22 cellular contexts compared by ENCODE assay signal in genomic region chr12:7212678-7213077, GRCh38. TPM values are rescaled to one million over a fixed set of nuclear protein-coding genes. Genes with fewer than 3 reads are reported as not detected.
DNase-seq lines count a peak whose midpoint lies in the region; ATAC-seq, FAIRE-seq and TF ChIP-seq lines count a peak whose summit lies in the region.
"Had no signal": no experiment of that assay in that cellular context is flagged by ENCODE, and none has a peak within 500 bp of the region (broad histone marks: within the 10 kb centered on the region; RNA-seq: fewer than 3 reads in every experiment).

No MANE protein-coding gene starts in this region.

- no peak overlapping the region for H2BK15ac ChIP-seq in H1 (ENCODE audit: low read length)

- H3K9me3 ChIP-seq in BLaER1 = peaks cover 31% of the 10 kb centered on the region
- H3K9me3 ChIP-seq in H1 (ENCODE audit: insufficient read depth in 2 of 2, low read depth in 1 of 2, low read length in 1 of 2) = peaks cover 23 to 25% of the 10 kb centered on the region in 2 experiments
- peaks cover 0 to 9% (median 2%) of the 10 kb centered on the region in 4 donors for H3K9me3 ChIP-seq in esophagus muscularis mucosa
- H3K9me3 ChIP-seq in upper lobe of right lung = no peaks in the 10 kb centered on the region
- H3K9me3 ChIP-seq in spleen = peaks cover 0 to 24% (median 9%) of the 10 kb centered on the region in 8 donors
- H3K9me3 ChIP-seq: BE2C had no signal

- H2BK5ac ChIP-seq in H1 (ENCODE audit: low read depth, low read length) = no peak overlapping the region

- no peak overlapping the region for H4K5ac ChIP-seq in H1 (ENCODE audit: insufficient read length, low read depth, low read length)

- H3K23ac ChIP-seq in H1 (ENCODE audit: insufficient read length) = no peak overlapping the region

- H4K20me1 ChIP-seq in BLaER1 (no peaks in the 10 kb centered on the region), H1 (replicated peaks in 1 of 2; ENCODE audit: control insufficient read depth in 1 of 2, insufficient read depth in 2 of 2, low read length in 2 of 2) (no peaks in the 10 kb centered on the region)
- H4K20me1 ChIP-seq: BLaER1 treated with 17β-estradiol and CSF1 and Interleukin-3, amounts not matched to agents 10 nM and 100 nM had no signal

- H2BK12ac ChIP-seq in H1 (ENCODE audit: low read depth, low read length) = no peak overlapping the region

- H4K91ac ChIP-seq in H1 (replicated peaks; ENCODE audit: insufficient read length, low read length) = no peak overlapping the region

- no peaks in the 10 kb centered on the region for H3K4me1 ChIP-seq in BLaER1
- H3K4me1 ChIP-seq in H1 (replicated peaks in 1 of 4; ENCODE audit: control insufficient read depth in 3 of 4, insufficient read depth in 4 of 4, low read length in 3 of 4) = no peaks in the 10 kb centered on the region
- H3K4me1 ChIP-seq in esophagus muscularis mucosa = no peaks in the 10 kb centered on the region
- H3K4me1 ChIP-seq in upper lobe of right lung = no peaks in the 10 kb centered on the region
- H3K4me1 ChIP-seq in spleen = no peaks in the 10 kb centered on the region
- H3K4me1 ChIP-seq: A549; BE2C; BLaER1 treated with 17β-estradiol and CSF1 and Interleukin-3, amounts not matched to agents 10 nM and 100 nM; Caco-2 had no signal

- no peak overlapping the region for H2AK5ac ChIP-seq in H1 (ENCODE audit: low read depth, low read length)

- H3K36me3 ChIP-seq in BLaER1 (peaks cover 53% of the 10 kb centered on the region), H1 (ENCODE audit: control insufficient read depth in 2 of 4, insufficient read depth in 4 of 4, low read length in 3 of 4) (peaks cover 13 to 52% (median 42%) of the 10 kb centered on the region in 4 experiments), esophagus muscularis mucosa (peaks cover 44 to 49% (median 46%) of the 10 kb centered on the region in 4 donors), upper lobe of right lung (peaks cover 38% of the 10 kb centered on the region), spleen (peaks cover 2 to 52% (median 47%) of the 10 kb centered on the region in 6 donors)

- no peak for TF ChIP-seq RAD21 in H1 (IDR thresholded peaks at IDR 0.05 in 1 of 2, conservative IDR thresholded peaks at IDR 0.05 in 1 of 2; ENCODE audit: low read depth in 2 of 2, low read length in 2 of 2)

- CTCF ChIA-PET in H1 (lab: Charles Lee; ENCODE audit: partially characterized antibody) = interaction anchor here (0.6 kb wide), 1 partner anchor 82 kb away, joined by 3 read pairs; no protein-coding TSS in a partner anchor

- H3K27me3 ChIP-seq in BLaER1 = no peaks in the 10 kb centered on the region
- no peaks in the 10 kb centered on the region for H3K27me3 ChIP-seq in H1 (replicated peaks in 1 of 4; ENCODE audit: control insufficient read depth in 3 of 4, extremely low read depth in 1 of 4, insufficient read depth in 3 of 4, low read length in 3 of 4)
- no peaks in the 10 kb centered on the region for H3K27me3 ChIP-seq in esophagus muscularis mucosa
- no peaks in the 10 kb centered on the region for H3K27me3 ChIP-seq in upper lobe of right lung
- H3K27me3 ChIP-seq in spleen (replicated peaks in 1 of 7) = no peaks in the 10 kb centered on the region
- H3K27me3 ChIP-seq: BE2C; BLaER1 treated with 17β-estradiol and CSF1 and Interleukin-3, amounts not matched to agents 10 nM and 100 nM had no signal

- no peak overlapping the region for H3K4ac ChIP-seq in H1 (replicated peaks; ENCODE audit: insufficient read length, low read depth, low read length)

- no peak overlapping the region for H2AFZ ChIP-seq in H1 (ENCODE audit: low read length)

- no peaks in the 10 kb centered on the region for H3K79me1 ChIP-seq in H1 (ENCODE audit: low read depth, low read length)

- no peaks in the 10 kb centered on the region for H3K23me2 ChIP-seq in H1 (ENCODE audit: low read depth, low read length)

- H3K14ac ChIP-seq in H1 (ENCODE audit: insufficient read length) = no peak overlapping the region

- H3K79me2 ChIP-seq in H1 (ENCODE audit: control insufficient read depth in 1 of 2, insufficient read depth in 2 of 2, low read length in 2 of 2) = no peaks in the 10 kb centered on the region

- no peak overlapping the region for H3K9ac ChIP-seq in BLaER1
- no peak overlapping the region for H3K9ac ChIP-seq in H1 (replicated peaks in 1 of 4; ENCODE audit: extremely low read depth in 1 of 4, low read depth in 3 of 4, low read length in 3 of 4)
- H3K9ac ChIP-seq: BLaER1 treated with 17β-estradiol and CSF1 and Interleukin-3, amounts not matched to agents 10 nM and 100 nM had no signal

- TF ChIP-seq EP300 in H1 (IDR thresholded peaks at IDR 0.05; ENCODE audit: borderline replicate concordance in 1 of 2, low read depth in 2 of 2, low read length in 2 of 2) (no peak), esophagus muscularis mucosa (IDR thresholded peaks at IDR 0.05) (no peak)

- no peak overlapping the region for H2BK20ac ChIP-seq in H1 (ENCODE audit: low read length)

- no peak overlapping the region for H3K4me2 ChIP-seq in BLaER1
- H3K4me2 ChIP-seq in H1 (ENCODE audit: insufficient read depth in 1 of 2, low read depth in 2 of 2, low read length in 2 of 2) = no peak overlapping the region
- H3K4me2 ChIP-seq: A549; BLaER1 treated with 17β-estradiol and CSF1 and Interleukin-3, amounts not matched to agents 10 nM and 100 nM had no signal

- H3K27ac ChIP-seq in BLaER1 = no peak overlapping the region
- H3K27ac ChIP-seq in H1 (ENCODE audit: low read depth, low read length) = no peak overlapping the region
- H3K27ac ChIP-seq in esophagus muscularis mucosa (replicated peaks in 1 of 4) = no peak overlapping the region
- H3K27ac ChIP-seq in upper lobe of right lung = no peak overlapping the region
- no peak overlapping the region for H3K27ac ChIP-seq in spleen
- H3K27ac ChIP-seq: 22Rv1; A549; BLaER1 treated with 17β-estradiol and CSF1 and Interleukin-3, amounts not matched to agents 10 nM and 100 nM; C4-2B had no signal

- 97% methylated on average over 2 of the region's 2 CpGs; no CpG with 5 or more reads in 1 of the 2 experiments for WGBS in H1 (ENCODE audit: extremely low coverage in 1 of 2, insufficient coverage in 1 of 2, insufficient read length in 1 of 2, insufficient replicate concordance in 2 of 2, low coverage in 1 of 2, low lambda C conversion rate in 2 of 2, missing lambda C conversion rate in 1 of 2), 2 experiments
- WGBS in esophagus muscularis mucosa = 91% methylated on average over 2 of the region's 2 CpGs
- WGBS in spleen, 5 donors = 81 to 92% (median 88%) methylated on average over 2 of the region's 2 CpGs

- POLR2A ChIA-PET in H1 (lab: Charles Lee; ENCODE audit: partially characterized antibody) = interaction anchor here (1.5 kb wide), 1 partner anchor 9 kb away, joined by 4 read pairs; no protein-coding TSS in a partner anchor

- TF ChIP-seq POLR2A in H1 (IDR thresholded peaks at IDR 0.05; ENCODE audit: control extremely low read depth in 1 of 2, low read depth in 2 of 2, low read length in 2 of 2) (no peak), esophagus muscularis mucosa (IDR thresholded peaks at IDR 0.05; ENCODE audit: low read depth) (no peak), spleen (IDR thresholded peaks at IDR 0.05) (no peak)

- H3K4me3 ChIP-seq in BLaER1 = peak overlapping the region; percentile 6; the same call in 1 of the 2 replicates
- no peak overlapping the region for H3K4me3 ChIP-seq in H1 (ENCODE audit: extremely low read depth in 1 of 4, insufficient read depth in 2 of 4, low read depth in 3 of 4, low read length in 4 of 4)
- H3K4me3 ChIP-seq in esophagus muscularis mucosa = no peak overlapping the region
- H3K4me3 ChIP-seq in upper lobe of right lung = no peak overlapping the region
- H3K4me3 ChIP-seq in spleen = no peak overlapping the region
- H3K4me3 ChIP-seq: A549; BLaER1 treated with 17β-estradiol and CSF1 and Interleukin-3, amounts not matched to agents 10 nM and 100 nM had no signal

- H3K56ac ChIP-seq in H1 (replicated peaks; ENCODE audit: insufficient read length, low read depth, low read length) = no peak overlapping the region

- H3K18ac ChIP-seq in H1 (ENCODE audit: extremely low read depth, low read length) = no peak overlapping the region

- no peak for FAIRE-seq in H1 (lab: Jason Lieb, UNC)
- FAIRE-seq: A549, D721Med, G401.6, GM12891, GM19239 had no signal

- TF ChIP-seq CTCF in H1 (IDR thresholded peaks at IDR 0.05; ENCODE audit: control extremely low read depth in 1 of 3, insufficient read depth in 1 of 3, low read depth in 1 of 3, low read length in 3 of 3) = no peak
- TF ChIP-seq CTCF in esophagus muscularis mucosa (IDR thresholded peaks at IDR 0.05) = no peak
- TF ChIP-seq CTCF in upper lobe of right lung (IDR thresholded peaks at IDR 0.05) = no peak
- TF ChIP-seq CTCF in spleen (IDR thresholded peaks at IDR 0.05 in 8 of 11, conservative IDR thresholded peaks at IDR 0.05 in 3 of 11) = no peak

- DNase-seq in NAMALWA (ENCODE audit: low spot score) (peak; percentile 32), H1 (ENCODE audit: low read depth in 1 of 2, low spot score in 2 of 2) (no peak), esophagus muscularis mucosa (ENCODE audit: extremely low spot score) (peak; percentile 17), upper lobe of right lung (no peak), spleen (no peak)
- DNase-seq: BE2C; Caco-2; Calu3; CD4-positive, alpha-beta T cell; CD8-positive, alpha-beta T cell; DMS79 treated with DMSO at 0.1 percent for 48 hours; GF-D8 had no signal

- ATAC-seq in upper lobe of right lung (no peak), HG03460 (IDR thresholded peaks at IDR 0.05; ENCODE audit: unreplicated experiment) (no peak)
- ATAC-seq: A549; CD8-positive, alpha-beta T cell had no signal

- intact Hi-C loops in esophagus muscularis mucosa (cut with DNase I) (no loop called here), upper lobe of right lung (cut with DNase I) (no loop called here), spleen (cut with DNase I; ENCODE audit: low total_unique reads) (no loop called here)

- H2BK120ac ChIP-seq in H1 (replicated peaks; ENCODE audit: low read depth, low read length) = no peak overlapping the region

- no peak overlapping the region for H4K8ac ChIP-seq in H1 (ENCODE audit: extremely low read depth, insufficient read depth, low read length)

TF ChIP-seq in H1, 55 proteins besides CTCF, POLR2A, EP300 and RAD21 (continues in another document):
- no peak for TF ChIP-seq BCL11A (IDR thresholded peaks at IDR 0.05; ENCODE audit: low read depth in 2 of 2, low read length in 2 of 2)
- no peak for TF ChIP-seq TBP (IDR thresholded peaks at IDR 0.05; ENCODE audit: low read depth, low read length)

RNA-seq across cellular contexts. Expression of gene PEX5, which starts 23.2 kb away (rescaled TPM):
- total RNA-seq in H1 (2021; fragmentation: NEBNext Ultra II Directional; extraction: Animal tissue kit (Norgen Biotek cat#: 25700)) = 50.4 and 50.5 TPM in 2 replicates
- polyA plus RNA-seq in H1 (2011; rRNA removed) (16.8 and 24.9 TPM in 2 replicates), spleen (10 to 100 TPM; 13.4 to 19.3 (median 14.4) TPM)
- 24.7 TPM for polyA plus RNA-seq in H1 (2011; cell fraction: cytosol; rRNA removed)
- polyA plus RNA-seq in H1 (2011; cell fraction: nucleus; rRNA removed) = 41.7 TPM
- polyA plus RNA-seq in H1 (2012, experiment 1 of 2) = 34.6 to 42.4 TPM (median 38.0 TPM) in 4 replicates
- polyA plus RNA-seq in H1 (2012, experiment 2 of 2) = 22.4 TPM
- 15.1 TPM for polyA plus RNA-seq in H1 (2013, experiment 1 of 2)
- polyA plus RNA-seq in H1 (2013, experiment 2 of 2) = 14.9 TPM
- 27.4 and 30.5 TPM in 2 replicates for polyA minus RNA-seq in H1 (2011; rRNA and poly(A)+ RNA removed)
- 21.2 TPM for polyA minus RNA-seq in H1 (2011; cell fraction: cytosol; rRNA and poly(A)+ RNA removed)
- 28.1 TPM for polyA minus RNA-seq in H1 (2011; cell fraction: nucleus; rRNA and poly(A)+ RNA removed)
- total RNA-seq in esophagus muscularis mucosa (10 to 100 TPM; 32.8 to 53.5 (median 38.4) TPM), upper lobe of right lung (46.7 TPM), spleen (10 to 100 TPM; 16.9 to 35.8 (median 25.5) TPM)

Comparison
In these comparisons a context has a peak if more than half of its experiments do, and no peak if none do; other contexts are left out.
1. DNase-seq: peak in NAMALWA (single experiment) and esophagus muscularis mucosa (single experiment); none in H1 (0 of 2), upper lobe of right lung (single experiment) and spleen (single experiment).